8 cellular contexts compared by ENCODE assay signal in the genomic region with DNA sequence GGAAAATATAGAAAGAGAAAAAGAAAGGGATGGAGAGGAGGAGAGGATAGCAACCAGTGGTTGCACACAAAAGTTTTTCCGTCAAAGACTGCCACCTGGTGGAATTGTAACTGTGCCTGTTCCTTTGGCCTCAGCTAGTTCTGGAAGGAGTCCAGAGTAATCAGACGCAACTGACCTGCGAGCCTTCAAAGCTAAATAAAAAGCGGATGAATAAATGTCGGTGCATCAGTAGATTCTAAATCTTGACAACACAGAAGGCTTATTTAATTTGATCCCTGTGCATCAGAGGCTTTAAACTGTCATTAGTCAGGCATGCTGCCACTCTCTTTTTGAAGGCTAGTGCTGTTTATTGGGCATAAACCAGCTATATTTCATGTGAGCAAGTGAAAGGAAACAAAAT.
A peak's percentile ranks its signal among the peaks of the same experiment; 100 is the strongest.
DNase-seq lines count a peak whose midpoint lies in the region; ATAC-seq, FAIRE-seq and TF ChIP-seq lines count a peak whose summit lies in the region.

No MANE protein-coding gene starts in this region.

- FAIRE-seq in D721Med (lab: Jason Lieb, UNC): peak; percentile 70

- H3K4me3 ChIP-seq in prostate gland (no peak overlapping the region), suprapubic skin (no peak overlapping the region)

- no peak overlapping the region for H3K27ac ChIP-seq in foreskin keratinocyte
- H3K27ac ChIP-seq in prostate gland: no peak overlapping the region
- no peak overlapping the region for H3K27ac ChIP-seq in suprapubic skin

- H3K4me1 ChIP-seq in foreskin keratinocyte: no peaks in the 10 kb centered on the region
- H3K4me1 ChIP-seq in prostate gland (replicated peaks): no peaks in the 10 kb centered on the region
- no peaks in the 10 kb centered on the region for H3K4me1 ChIP-seq in suprapubic skin

- ATAC-seq in HG03280 (IDR thresholded peaks at IDR 0.05; ENCODE audit: unreplicated experiment) (peak; percentile 82), foreskin keratinocyte (peak; percentile 67)

- TF ChIP-seq CTCF in D721Med (IDR thresholded peaks at IDR 0.05; ENCODE audit: insufficient read depth, missing control alignments) (peak; percentile 78), foreskin keratinocyte (conservative IDR thresholded peaks at IDR 0.05) (peak; percentile 70), prostate gland (IDR thresholded peaks at IDR 0.05) (peak in 3 of 4 experiments; percentile 46 to 48 (median 47)), suprapubic skin (IDR thresholded peaks at IDR 0.05) (peak in 1 of 2 donors; percentile 30)

- no peak for TF ChIP-seq EP300 in suprapubic skin (IDR thresholded peaks at IDR 0.05)

- H3K36me3 ChIP-seq in prostate gland (no peaks in the 10 kb centered on the region), suprapubic skin (no peaks in the 10 kb centered on the region)

- 2% methylated on average over 5 of the region's 5 CpGs for WGBS in prostate gland
- 8% methylated on average over 5 of the region's 5 CpGs for WGBS in suprapubic skin

- H3K9me3 ChIP-seq in prostate gland (no peaks in the 10 kb centered on the region), suprapubic skin (no peaks in the 10 kb centered on the region)

- intact Hi-C loops in prostate gland (cut with DNase I): no loop called here

- peak; percentile 18 for DNase-seq in D721Med (ENCODE audit: insufficient read length, low spot score)
- peak; percentile 9 for DNase-seq in GM19238 (ENCODE audit: insufficient read length, low spot score)
- DNase-seq in NCI-H226: peak; percentile 26
- peak; percentile 16 for DNase-seq in activated CD4-positive, alpha-beta T cell treated with anti-CD3 and anti-CD28 coated beads, Interleukin-2, amount 50 U/mL, for 1 hour
- peak; percentile 8 to 43 for DNase-seq in foreskin keratinocyte
- DNase-seq in prostate gland (ENCODE audit: low spot score): peak; percentile 17
- no peak for DNase-seq in suprapubic skin (ENCODE audit: low spot score in 2 of 2)

- H3K27me3 ChIP-seq in foreskin keratinocyte (no peaks in the 10 kb centered on the region), prostate gland (replicated peaks; ENCODE audit: insufficient read depth) (no peaks in the 10 kb centered on the region), suprapubic skin (no peaks in the 10 kb centered on the region)

- no peak for TF ChIP-seq POLR2A in prostate gland (IDR thresholded peaks at IDR 0.05)
- TF ChIP-seq POLR2A in suprapubic skin (IDR thresholded peaks at IDR 0.05): no peak

Comparison
In these comparisons a context has a peak if more than half of its experiments do, and no peak if none do; other contexts are left out.
1. DNase-seq: peak in D721Med (single experiment), GM19238 (single experiment), NCI-H226 (single experiment), activated CD4-positive, alpha-beta T cell treated with anti-CD3 and anti-CD28 coated beads, Interleukin-2, amount 50 U/mL, for 1 hour (single experiment), foreskin keratinocyte (2 of 2) and prostate gland (single experiment); none in suprapubic skin (0 of 2).